Comparison of ENCODE assay signal across 1 cellular context in the genomic region with DNA sequence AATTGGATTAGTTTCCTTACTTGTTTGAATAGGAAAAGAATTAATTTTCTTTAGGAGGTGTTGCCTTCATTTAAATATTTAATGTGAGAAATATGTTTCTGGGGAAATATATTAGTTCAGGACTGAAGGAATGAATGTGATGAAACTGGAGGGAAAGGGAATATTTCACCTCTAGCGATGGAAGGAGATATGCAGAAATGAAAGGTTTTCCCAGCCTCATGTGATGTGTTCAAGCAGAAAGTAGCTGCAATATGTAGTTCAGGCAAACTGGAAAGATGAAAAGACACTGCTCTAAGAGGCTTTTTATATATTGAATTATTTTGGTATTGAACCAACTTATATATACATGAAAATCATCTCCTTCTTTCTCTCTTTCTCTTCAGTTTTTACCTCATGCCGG.
TF ChIP-seq lines count a peak whose summit lies in the region.

No MANE protein-coding gene starts in this region.

TF ChIP-seq in WTC11, 78 proteins besides CTCF, POLR2A, EP300 and RAD21 (continued from another document):
- TF ChIP-seq TP53 (CRISPR knock-in tag; IDR thresholded peaks at IDR 0.05), result no peak
- TF ChIP-seq, protein P1, sequence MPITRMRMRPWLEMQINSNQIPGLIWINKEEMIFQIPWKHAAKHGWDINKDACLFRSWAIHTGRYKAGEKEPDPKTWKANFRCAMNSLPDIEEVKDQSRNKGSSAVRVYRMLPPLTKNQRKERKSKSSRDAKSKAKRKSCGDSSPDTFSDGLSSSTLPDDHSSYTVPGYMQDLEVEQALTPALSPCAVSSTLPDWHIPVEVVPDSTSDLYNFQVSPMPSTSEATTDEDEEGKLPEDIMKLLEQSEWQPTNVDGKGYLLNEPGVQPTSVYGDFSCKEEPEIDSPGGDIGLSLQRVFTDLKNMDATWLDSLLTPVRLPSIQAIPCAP (CRISPR knock-in tag; IDR thresholded peaks at IDR 0.05), result no peak
- TF ChIP-seq ZBTB21 (CRISPR knock-in tag; IDR thresholded peaks at IDR 0.05; ENCODE audit: borderline replicate concordance), result no peak
- TF ChIP-seq JAZF1 (CRISPR knock-in tag; IDR thresholded peaks at IDR 0.05), result no peak
